ENCODE assay signal across 1 cellular context in genomic region chr17:73722163-73722562, GRCh38.
TF ChIP-seq lines count a peak whose summit lies in the region.

No MANE protein-coding gene starts in this region.

TF ChIP-seq in HepG2, 621 proteins besides CTCF, POLR2A, EP300 and RAD21 (continued from another document):
- TF ChIP-seq ZGPAT (CRISPR knock-in tag; IDR thresholded peaks at IDR 0.05), result no peak
- TF ChIP-seq ZHX2 (IDR thresholded peaks at IDR 0.05; ENCODE audit: low read depth), result no peak
- TF ChIP-seq ZHX2 (CRISPR knock-in tag; IDR thresholded peaks at IDR 0.05; ENCODE audit: borderline replicate concordance), result no peak
- TF ChIP-seq ZC3H13 (CRISPR knock-in tag; IDR thresholded peaks at IDR 0.05), result no peak
- no peak for TF ChIP-seq SRSF4 (IDR thresholded peaks at IDR 0.05; ENCODE audit: low read depth, low read length, poor library complexity, severe bottlenecking)
- TF ChIP-seq ZNF512 (CRISPR knock-in tag; IDR thresholded peaks at IDR 0.05), result no peak
- TF ChIP-seq KLF16 (CRISPR knock-in tag; IDR thresholded peaks at IDR 0.05), result no peak
- TF ChIP-seq ZNF720 (CRISPR knock-in tag; IDR thresholded peaks at IDR 0.05), result no peak
- TF ChIP-seq DRAP1 (CRISPR knock-in tag; IDR thresholded peaks at IDR 0.05), result no peak
